In the genomic region with DNA sequence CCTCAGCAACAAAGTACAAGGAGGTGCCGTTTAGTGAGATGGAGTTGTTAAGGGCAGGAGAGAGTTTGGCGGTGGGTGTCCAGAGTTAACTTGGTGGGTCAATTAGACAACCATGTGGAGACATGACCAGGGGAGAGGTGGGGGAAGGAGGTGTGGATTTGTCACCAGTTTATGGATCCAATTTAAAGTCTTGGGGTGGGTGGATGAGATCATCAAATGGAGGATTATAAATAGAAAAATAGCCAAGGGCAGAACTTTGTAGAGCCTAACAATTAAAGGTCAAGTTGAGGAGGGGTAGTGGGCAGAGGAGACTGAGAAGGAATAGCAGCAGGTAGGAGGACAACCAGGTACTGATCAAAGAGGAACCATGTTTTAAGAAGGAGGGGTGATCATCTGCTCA, we compare ENCODE assay signal across 34 cellular contexts.
"Had no signal": no experiment of that assay in that cellular context is flagged by ENCODE, and none has a peak within 500 bp of the region (broad histone marks: within the 10 kb centered on the region; RNA-seq: fewer than 3 reads in every experiment).

No MANE protein-coding gene starts in this region.

- H3K4me2 ChIP-seq: KMS-11 had no signal

- H3K27ac ChIP-seq: KMS-11 had no signal

- H3K9me3 ChIP-seq: MG63 had no signal

- DNase-seq: Karpas-422, Kasumi-1, MG63, MM.1S, MV-4-11, NCI-H1048, NCI-H1092, NCI-H1092 treated with DMSO at 0.1 percent for 48 hours, NCI-H1105, NCI-H1105 treated with DMSO at 0.1 percent for 48 hours, NCI-H1417, NCI-H1417 treated with DMSO at 0.1 percent for 48 hours, NCI-H1436, NCI-H1436 treated with DMSO at 0.1 percent for 48 hours, NCI-H146, NCI-H1694, NCI-H1694 treated with DMSO at 0.1 percent for 48 hours, NCI-H187, NCI-H187 treated with DMSO at 0.1 percent for 48 hours, NCI-H1930, NCI-H2029, NCI-H2029 treated with DMSO at 0.1 percent for 48 hours, NCI-H2081, NCI-H2081 treated with DMSO at 0.1 percent for 48 hours, NCI-H2107, NCI-H2171, NCI-H2171 treated with DMSO at 0.1 percent for 48 hours, NCI-H2227 treated with DMSO at 0.1 percent for 48 hours, NCI-H226, NCI-H345, NCI-H446, NCI-H446 treated with DMSO at 0.1 percent for 48 hours, NCI-H510A had no signal

- H3K27me3 ChIP-seq: MG63 had no signal

- H3K4me3 ChIP-seq: MG63 had no signal

- H3K9ac ChIP-seq: KMS-11 had no signal

- H3K36me3 ChIP-seq: MG63 had no signal
